In genomic region chr3:50645378-50645777, GRCh38 we compare ENCODE assay signal across 24 cellular contexts. TPM values are rescaled to one million over a fixed set of nuclear protein-coding genes. Genes with fewer than 3 reads are reported as not detected.
DNase-seq lines count a peak whose midpoint lies in the region; ATAC-seq, FAIRE-seq and TF ChIP-seq lines count a peak whose summit lies in the region.
"Had no signal": no experiment of that assay in that cellular context is flagged by ENCODE, and none has a peak within 500 bp of the region (broad histone marks: within the 10 kb centered on the region; RNA-seq: fewer than 3 reads in every experiment).

No MANE protein-coding gene starts in this region.

- H2BK15ac ChIP-seq in H1 (ENCODE audit: low read length), result no peak overlapping the region

- H3K4ac ChIP-seq in H1 (replicated peaks; ENCODE audit: insufficient read length, low read depth, low read length), result no peak overlapping the region

- CTCF ChIA-PET in activated CD8-positive, alpha-beta T cell treated with anti-CD3 and anti-CD28 coated beads for 36 hours (lab: Charles Lee), result interaction anchor here (2.9 kb wide), 1 partner anchor 29 kb away, joined by 10 read pairs; the partner anchor contains the start of gene MAPKAPK3
- CTCF ChIA-PET in activated CD8-positive, alpha-beta T cell treated with anti-CD3 and anti-CD28 coated beads, Interleukin-2, amount 10 ng/mL, durations not matched to agents 7 days and 5 days (lab: Charles Lee), result interaction anchor here (1.1 to 1.5 kb wide), 4 partner anchors 13 to 727 kb away, joined by 3 to 5 read pairs (median 4); no protein-coding TSS in a partner anchor
- CTCF ChIA-PET in H1 (lab: Charles Lee; ENCODE audit: partially characterized antibody), result interaction anchor here (50.4 to 63.8 kb wide), 2 partner anchors 5 to 24 kb away, joined by 1262 read pairs; partner anchors contain the start of genes CISH, DOCK3 and MAPKAPK3

- no peak for TF ChIP-seq RAD21 in H1 (IDR thresholded peaks at IDR 0.05 in 1 of 2, conservative IDR thresholded peaks at IDR 0.05 in 1 of 2; ENCODE audit: low read depth in 2 of 2, low read length in 2 of 2)

- H3K23me2 ChIP-seq in H1 (ENCODE audit: low read depth, low read length), result no peaks in the 10 kb centered on the region

- H2BK5ac ChIP-seq in H1 (ENCODE audit: low read depth, low read length), result no peak overlapping the region

- peak overlapping the region; percentile 20 for H3K27ac Mint-ChIP-seq in activated CD8-positive, alpha-beta T cell treated with anti-CD3 and anti-CD28 coated beads for 36 hours
- no peak overlapping the region for H3K27ac Mint-ChIP-seq in activated CD8-positive, alpha-beta T cell treated with anti-CD3 and anti-CD28 coated beads, Interleukin-2, amount 10 ng/mL, durations not matched to agents 7 days and 5 days
- H3K27ac Mint-ChIP-seq: GM23338 had no signal

- no peak overlapping the region for H2BK20ac ChIP-seq in H1 (ENCODE audit: low read length)

- H3K14ac ChIP-seq in H1 (ENCODE audit: insufficient read length), result no peak overlapping the region

- no peak overlapping the region for H4K91ac ChIP-seq in H1 (replicated peaks; ENCODE audit: insufficient read length, low read length)

- H3K4me3 ChIP-seq in left ventricle myocardium inferior (no peak overlapping the region), H1 (ENCODE audit: extremely low read depth in 1 of 4, insufficient read depth in 2 of 4, low read depth in 3 of 4, low read length in 4 of 4) (no peak overlapping the region)
- H3K4me3 ChIP-seq: GM23338 had no signal

- no peak overlapping the region for H2BK12ac ChIP-seq in H1 (ENCODE audit: low read depth, low read length)

- no peaks in the 10 kb centered on the region for H3K27me3 Mint-ChIP-seq in activated CD8-positive, alpha-beta T cell treated with anti-CD3 and anti-CD28 coated beads for 36 hours
- no peaks in the 10 kb centered on the region for H3K27me3 Mint-ChIP-seq in activated CD8-positive, alpha-beta T cell treated with anti-CD3 and anti-CD28 coated beads, Interleukin-2, amount 10 ng/mL, durations not matched to agents 7 days and 5 days (ENCODE audit: low read depth)
- H3K27me3 Mint-ChIP-seq: CD8-positive, alpha-beta memory T cell had no signal

- no peak overlapping the region for H2AFZ ChIP-seq in H1 (ENCODE audit: low read length)
- H2AFZ ChIP-seq: GM23338 had no signal

- no peak overlapping the region for H2AK5ac ChIP-seq in H1 (ENCODE audit: low read depth, low read length)

- intact Hi-C loops in activated CD8-positive, alpha-beta T cell treated with anti-CD3 and anti-CD28 coated beads for 36 hours (cut with micrococcal nuclease), result no loop called here
- intact Hi-C loops in left ventricle myocardium inferior (cut with micrococcal nuclease) (no loop called here), left ventricle myocardium superior (cut with micrococcal nuclease) (no loop called here)

- H3K56ac ChIP-seq in H1 (replicated peaks; ENCODE audit: insufficient read length, low read depth, low read length), result no peak overlapping the region

- no peaks in the 10 kb centered on the region for H3K79me2 ChIP-seq in H1 (ENCODE audit: control insufficient read depth in 1 of 2, insufficient read depth in 2 of 2, low read length in 2 of 2)

- H2BK120ac ChIP-seq in H1 (replicated peaks; ENCODE audit: low read depth, low read length), result no peak overlapping the region

- TF ChIP-seq CTCF in activated CD8-positive, alpha-beta T cell treated with anti-CD3 and anti-CD28 coated beads for 36 hours (IDR thresholded peaks at IDR 0.05), result no peak
- TF ChIP-seq CTCF in left ventricle myocardium inferior (IDR thresholded peaks at IDR 0.05; ENCODE audit: borderline replicate concordance) (no peak), H1 (IDR thresholded peaks at IDR 0.05; ENCODE audit: control extremely low read depth in 1 of 3, insufficient read depth in 1 of 3, low read depth in 1 of 3, low read length in 3 of 3) (no peak)

- H3K79me1 ChIP-seq in H1 (ENCODE audit: low read depth, low read length), result no peaks in the 10 kb centered on the region; the same call in none of the 2 replicates

- H3K9ac ChIP-seq in H1 (replicated peaks in 1 of 4; ENCODE audit: extremely low read depth in 1 of 4, low read depth in 3 of 4, low read length in 3 of 4), result no peak overlapping the region

- no peak for ATAC-seq in activated CD8-positive, alpha-beta T cell treated with anti-CD3 and anti-CD28 coated beads for 36 hours
- ATAC-seq in activated CD8-positive, alpha-beta T cell treated with anti-CD3 and anti-CD28 coated beads, Interleukin-2, amount 10 ng/mL, durations not matched to agents 7 days and 5 days, result no peak
- no peak for ATAC-seq in left ventricle myocardium superior
- no peak for ATAC-seq in HG02973 (IDR thresholded peaks at IDR 0.05; ENCODE audit: unreplicated experiment)
- ATAC-seq: GM23338 had no signal

- TF ChIP-seq EP300 in H1 (IDR thresholded peaks at IDR 0.05; ENCODE audit: borderline replicate concordance in 1 of 2, low read depth in 2 of 2, low read length in 2 of 2), result no peak

- H4K5ac ChIP-seq in H1 (ENCODE audit: insufficient read length, low read depth, low read length), result no peak overlapping the region

- H3K36me3 Mint-ChIP-seq in activated CD8-positive, alpha-beta T cell treated with anti-CD3 and anti-CD28 coated beads for 36 hours (ENCODE audit: low read depth), result peaks cover 50% of the 10 kb centered on the region
- peaks cover 72% of the 10 kb centered on the region for H3K36me3 Mint-ChIP-seq in activated CD8-positive, alpha-beta T cell treated with anti-CD3 and anti-CD28 coated beads, Interleukin-2, amount 10 ng/mL, durations not matched to agents 7 days and 5 days (ENCODE audit: low read depth)

- H3K9me3 Mint-ChIP-seq in activated CD8-positive, alpha-beta T cell treated with anti-CD3 and anti-CD28 coated beads for 36 hours, result no peaks in the 10 kb centered on the region
- no peaks in the 10 kb centered on the region for H3K9me3 Mint-ChIP-seq in activated CD8-positive, alpha-beta T cell treated with anti-CD3 and anti-CD28 coated beads, Interleukin-2, amount 10 ng/mL, durations not matched to agents 7 days and 5 days (ENCODE audit: insufficient read depth)
- H3K9me3 Mint-ChIP-seq: CD8-positive, alpha-beta memory T cell; GM23338 had no signal

- H4K20me1 ChIP-seq in H1 (replicated peaks in 1 of 2; ENCODE audit: control insufficient read depth in 1 of 2, insufficient read depth in 2 of 2, low read length in 2 of 2), result peaks cover 2 to 5% of the 10 kb centered on the region in 2 experiments

- DNase-seq in activated CD8-positive, alpha-beta T cell treated with anti-CD3 and anti-CD28 coated beads for 36 hours, result no peak
- no peak for DNase-seq in activated CD8-positive, alpha-beta T cell treated with anti-CD3 and anti-CD28 coated beads, Interleukin-2, amount 10 ng/mL, durations not matched to agents 7 days and 5 days
- DNase-seq in left ventricle myocardium inferior, result no peak
- DNase-seq in left ventricle myocardium superior, result no peak
- DNase-seq in H1 (ENCODE audit: low read depth in 1 of 2, low spot score in 2 of 2), result no peak
- no peak for DNase-seq in RPMI8226
- DNase-seq: CD8-positive, alpha-beta memory T cell; HCEC 1CT; KG1; NCI-H1092; NCI-H1436; NCI-H187 treated with DMSO at 0.1 percent for 48 hours; NCI-H2107; NCI-H446 treated with DMSO at 0.1 percent for 48 hours; NCI-H526 treated with DMSO at 0.1 percent for 48 hours; OCI-M1; SHP77 had no signal

- POLR2A ChIA-PET in activated CD8-positive, alpha-beta T cell treated with anti-CD3 and anti-CD28 coated beads for 36 hours (lab: Charles Lee), result interaction anchor here (0.6 to 0.7 kb wide), 2 partner anchors 68 to 241 kb away, joined by 3 read pairs; no protein-coding TSS in a partner anchor
- POLR2A ChIA-PET in activated CD8-positive, alpha-beta T cell treated with anti-CD3 and anti-CD28 coated beads, Interleukin-2, amount 10 ng/mL, durations not matched to agents 7 days and 5 days (lab: Charles Lee), result no interaction called here
- POLR2A ChIA-PET in H1 (lab: Charles Lee; ENCODE audit: partially characterized antibody), result no interaction called here

- H3K4me1 ChIP-seq in left ventricle myocardium inferior, result peaks cover 89% of the 10 kb centered on the region
- H3K4me1 ChIP-seq in H1 (replicated peaks in 1 of 4; ENCODE audit: control insufficient read depth in 3 of 4, insufficient read depth in 4 of 4, low read length in 3 of 4), result peaks cover 0 to 5% (median 3%) of the 10 kb centered on the region in 4 experiments; a peak in 4 of 7 replicates

- no peak overlapping the region for H3K23ac ChIP-seq in H1 (ENCODE audit: insufficient read length)

- peaks cover 7% of the 10 kb centered on the region for H3K4me1 Mint-ChIP-seq in activated CD8-positive, alpha-beta T cell treated with anti-CD3 and anti-CD28 coated beads for 36 hours (ENCODE audit: low read depth)
- peaks cover 11% of the 10 kb centered on the region for H3K4me1 Mint-ChIP-seq in activated CD8-positive, alpha-beta T cell treated with anti-CD3 and anti-CD28 coated beads, Interleukin-2, amount 10 ng/mL, durations not matched to agents 7 days and 5 days (ENCODE audit: low read depth)
- H3K4me1 Mint-ChIP-seq: CD8-positive, alpha-beta memory T cell had no signal

- H3K9me3 ChIP-seq in left ventricle myocardium inferior (replicated peaks) (no peaks in the 10 kb centered on the region), H1 (ENCODE audit: insufficient read depth in 2 of 2, low read depth in 1 of 2, low read length in 1 of 2) (no peaks in the 10 kb centered on the region)

- H3K18ac ChIP-seq in H1 (ENCODE audit: extremely low read depth, low read length), result no peak overlapping the region

- no peak for FAIRE-seq in H1 (lab: Jason Lieb, UNC)
- FAIRE-seq: G401.6, GM12892, RCC 7860 had no signal

- H4K8ac ChIP-seq in H1 (ENCODE audit: extremely low read depth, insufficient read depth, low read length), result peak overlapping the region; percentile 11; the same call in 1 of the 2 replicates

- 75% methylated on average over 2 of the region's 2 CpGs; no CpG with 5 or more reads in 1 of the 2 experiments for WGBS in H1 (ENCODE audit: extremely low coverage in 1 of 2, insufficient coverage in 1 of 2, insufficient read length in 1 of 2, insufficient replicate concordance in 2 of 2, low coverage in 1 of 2, low lambda C conversion rate in 2 of 2, missing lambda C conversion rate in 1 of 2), 2 experiments

- H3K4me3 Mint-ChIP-seq in activated CD8-positive, alpha-beta T cell treated with anti-CD3 and anti-CD28 coated beads for 36 hours, result no peak overlapping the region
- no peak overlapping the region for H3K4me3 Mint-ChIP-seq in activated CD8-positive, alpha-beta T cell treated with anti-CD3 and anti-CD28 coated beads, Interleukin-2, amount 10 ng/mL, durations not matched to agents 7 days and 5 days
- H3K4me3 Mint-ChIP-seq: CD8-positive, alpha-beta memory T cell; GM23338 had no signal

- no peaks in the 10 kb centered on the region for H3K27me3 ChIP-seq in left ventricle myocardium inferior (ENCODE audit: low read depth)
- no peaks in the 10 kb centered on the region for H3K27me3 ChIP-seq in H1 (replicated peaks in 1 of 4; ENCODE audit: control insufficient read depth in 3 of 4, extremely low read depth in 1 of 4, insufficient read depth in 3 of 4, low read length in 3 of 4)

- H3K36me3 ChIP-seq in left ventricle myocardium inferior (peaks cover 70% of the 10 kb centered on the region), H1 (ENCODE audit: control insufficient read depth in 2 of 4, insufficient read depth in 4 of 4, low read length in 3 of 4) (peaks cover 0 to 22% (median 5%) of the 10 kb centered on the region in 4 experiments; a peak in 4 of 8 replicates)

- no peak overlapping the region for H3K4me2 ChIP-seq in H1 (ENCODE audit: insufficient read depth in 1 of 2, low read depth in 2 of 2, low read length in 2 of 2)
- H3K4me2 ChIP-seq: GM23338 had no signal

- H3K27ac ChIP-seq in left ventricle myocardium inferior (replicated peaks), result peak overlapping the region; percentile 90
- H3K27ac ChIP-seq in H1 (ENCODE audit: low read depth, low read length), result no peak overlapping the region
- H3K27ac ChIP-seq in temporal lobe (ENCODE audit: low read depth, low read length), result peak overlapping the region; percentile 46
- H3K27ac ChIP-seq: C4-2B had no signal

- TF ChIP-seq POLR2A in H1 (IDR thresholded peaks at IDR 0.05; ENCODE audit: control extremely low read depth in 1 of 2, low read depth in 2 of 2, low read length in 2 of 2), result no peak

RNA-seq across cellular contexts. Expression of gene MAPKAPK3, which starts 28.4 kb away (rescaled TPM):
- total RNA-seq in activated CD8-positive, alpha-beta T cell treated with anti-CD3 and anti-CD28 coated beads for 36 hours, result 100 to 1,000 TPM; 204 to 205 TPM
- 100 to 1,000 TPM; 224 to 225 TPM for total RNA-seq in activated CD8-positive, alpha-beta T cell treated with anti-CD3 and anti-CD28 coated beads, Interleukin-2, amount 10 ng/mL, durations not matched to agents 7 days and 5 days
- total RNA-seq in left ventricle myocardium inferior, result 359 TPM
- 473 TPM for total RNA-seq in left ventricle myocardium superior
- 52.7 and 65.4 TPM in 2 replicates for total RNA-seq in H1 (2021; fragmentation: NEBNext Ultra II Directional; extraction: Animal tissue kit (Norgen Biotek cat#: 25700))
- polyA plus RNA-seq in H1 (2011; rRNA removed), result 87.9 and 99.8 TPM in 2 replicates
- polyA plus RNA-seq in H1 (2011; cell fraction: cytosol; rRNA removed), result 82.8 TPM
- 79.2 TPM for polyA plus RNA-seq in H1 (2011; cell fraction: nucleus; rRNA removed)
- 48.0 to 63.0 TPM (median 59.2 TPM) in 4 replicates for polyA plus RNA-seq in H1 (2012, experiment 1 of 2)
- polyA plus RNA-seq in H1 (2012, experiment 2 of 2), result 82.4 TPM
- 39.1 TPM for polyA plus RNA-seq in H1 (2013, experiment 1 of 2)
- 40.2 TPM for polyA plus RNA-seq in H1 (2013, experiment 2 of 2)
- 77.9 and 129 TPM in 2 replicates for polyA minus RNA-seq in H1 (2011; rRNA and poly(A)+ RNA removed)
- 31.9 TPM for polyA minus RNA-seq in H1 (2011; cell fraction: cytosol; rRNA and poly(A)+ RNA removed)
- 34.5 TPM for polyA minus RNA-seq in H1 (2011; cell fraction: nucleus; rRNA and poly(A)+ RNA removed)
- total RNA-seq in temporal lobe, result 4.2 TPM

RNA-seq across cellular contexts. Expression of gene DOCK3, which starts 29.3 kb away (rescaled TPM):
- 1 to 10 TPM; 3.6 to 4.2 TPM for total RNA-seq in activated CD8-positive, alpha-beta T cell treated with anti-CD3 and anti-CD28 coated beads for 36 hours
- total RNA-seq in activated CD8-positive, alpha-beta T cell treated with anti-CD3 and anti-CD28 coated beads, Interleukin-2, amount 10 ng/mL, durations not matched to agents 7 days and 5 days, result 1 to 10 TPM; 3.2 to 3.4 TPM
- total RNA-seq in left ventricle myocardium inferior, result 3.9 TPM
- 3.8 TPM for total RNA-seq in left ventricle myocardium superior
- 4.6 and 5.0 TPM in 2 replicates for total RNA-seq in H1 (2021; fragmentation: NEBNext Ultra II Directional; extraction: Animal tissue kit (Norgen Biotek cat#: 25700))
- 2.7 and 3.6 TPM in 2 replicates for polyA plus RNA-seq in H1 (2011; rRNA removed)
- polyA plus RNA-seq in H1 (2011; cell fraction: cytosol; rRNA removed), result 3.1 TPM
- polyA plus RNA-seq in H1 (2011; cell fraction: nucleus; rRNA removed), result 13.9 TPM
- 3.8 to 5.0 TPM (median 4.6 TPM) in 4 replicates for polyA plus RNA-seq in H1 (2012, experiment 1 of 2)
- 0.35 TPM for polyA plus RNA-seq in H1 (2012, experiment 2 of 2)
- polyA plus RNA-seq in H1 (2013, experiment 1 of 2), result 2.4 TPM
- 2.2 TPM for polyA plus RNA-seq in H1 (2013, experiment 2 of 2)
- 10.1 and 12.7 TPM in 2 replicates for polyA minus RNA-seq in H1 (2011; rRNA and poly(A)+ RNA removed)
- 3.2 TPM for polyA minus RNA-seq in H1 (2011; cell fraction: cytosol; rRNA and poly(A)+ RNA removed)
- 17.4 TPM for polyA minus RNA-seq in H1 (2011; cell fraction: nucleus; rRNA and poly(A)+ RNA removed)
- total RNA-seq in temporal lobe, result 49.9 TPM

RNA-seq across cellular contexts. Expression of gene CISH, which starts 33.8 kb away (rescaled TPM):
- total RNA-seq in activated CD8-positive, alpha-beta T cell treated with anti-CD3 and anti-CD28 coated beads for 36 hours, result 100 to 1,000 TPM; 307 to 308 TPM
- 100 to 1,000 TPM; 380 to 394 TPM for total RNA-seq in activated CD8-positive, alpha-beta T cell treated with anti-CD3 and anti-CD28 coated beads, Interleukin-2, amount 10 ng/mL, durations not matched to agents 7 days and 5 days
- total RNA-seq in left ventricle myocardium inferior (16.6 TPM), left ventricle myocardium superior (10.2 TPM), temporal lobe (0.74 TPM)
- total RNA-seq in H1 (2021; fragmentation: NEBNext Ultra II Directional; extraction: Animal tissue kit (Norgen Biotek cat#: 25700)), result 1.9 and 3.1 TPM in 2 replicates
- polyA plus RNA-seq in H1 (2011; rRNA removed), result 2.2 and 3.0 TPM in 2 replicates
- 1.0 TPM for polyA plus RNA-seq in H1 (2011; cell fraction: cytosol; rRNA removed)
- polyA plus RNA-seq in H1 (2011; cell fraction: nucleus; rRNA removed), result 1.6 TPM
- polyA plus RNA-seq in H1 (2012, experiment 1 of 2), result 1.4 to 2.6 TPM (median 1.8 TPM) in 4 replicates
- 1.7 TPM for polyA plus RNA-seq in H1 (2012, experiment 2 of 2)
- polyA plus RNA-seq in H1 (2013, experiment 1 of 2), result 1.7 TPM
- polyA plus RNA-seq in H1 (2013, experiment 2 of 2), result 1.7 TPM
- 1.8 TPM in 2 replicates for polyA minus RNA-seq in H1 (2011; rRNA and poly(A)+ RNA removed)
- 1.6 TPM for polyA minus RNA-seq in H1 (2011; cell fraction: cytosol; rRNA and poly(A)+ RNA removed)
- polyA minus RNA-seq in H1 (2011; cell fraction: nucleus; rRNA and poly(A)+ RNA removed), result 2.2 TPM

Comparison
In these comparisons a context has a peak if more than half of its experiments do, and no peak if none do; other contexts are left out.
1. RNA of gene MAPKAPK3, which starts 28.4 kb away (total RNA-seq): 473 TPM in left ventricle myocardium superior (single experiment), 359 TPM in left ventricle myocardium inferior (single experiment), 224 to 225 TPM in activated CD8-positive, alpha-beta T cell treated with anti-CD3 and anti-CD28 coated beads, Interleukin-2, amount 10 ng/mL, durations not matched to agents 7 days and 5 days, 204 to 205 TPM in activated CD8-positive, alpha-beta T cell treated with anti-CD3 and anti-CD28 coated beads for 36 hours and 52.7 to 65.4 TPM in H1; 4.2 TPM in temporal lobe (single experiment); every median in the first group is over 10 times any median in the second.
2. RNA of gene CISH, which starts 33.8 kb away (total RNA-seq): 380 to 394 TPM in activated CD8-positive, alpha-beta T cell treated with anti-CD3 and anti-CD28 coated beads, Interleukin-2, amount 10 ng/mL, durations not matched to agents 7 days and 5 days and 307 to 308 TPM in activated CD8-positive, alpha-beta T cell treated with anti-CD3 and anti-CD28 coated beads for 36 hours; 16.6 TPM in left ventricle myocardium inferior (single experiment), 10.2 TPM in left ventricle myocardium superior (single experiment), 1.9 to 3.1 TPM in H1 and 0.74 TPM in temporal lobe (single experiment); every median in the first group is over 10 times any median in the second.